Comparison of ENCODE assay signal across 2 cellular contexts in genomic region chr14:35352274-35353233, GRCh38.
TF ChIP-seq lines count a peak whose summit lies in the region.

No MANE protein-coding gene starts in this region.

TF ChIP-seq in IMR-90, 13 proteins besides CTCF, POLR2A, EP300 and RAD21:
- no peak for TF ChIP-seq BHLHE40 (IDR thresholded peaks at IDR 0.05; ENCODE audit: low read depth, low read length)
- TF ChIP-seq USF2 (IDR thresholded peaks at IDR 0.05; ENCODE audit: low read depth, low read length), result no peak
- TF ChIP-seq CEBPB (IDR thresholded peaks at IDR 0.05; ENCODE audit: low read depth, low read length), result no peak
- TF ChIP-seq RCOR1 (IDR thresholded peaks at IDR 0.05; ENCODE audit: insufficient replicate concordance, low read length), result no peak
- TF ChIP-seq NFE2L2 (IDR thresholded peaks at IDR 0.05; ENCODE audit: low read depth, low read length), result no peak
- TF ChIP-seq ELK1 (IDR thresholded peaks at IDR 0.05; ENCODE audit: borderline replicate concordance, low read depth, low read length), result no peak
- no peak for TF ChIP-seq MAFK (IDR thresholded peaks at IDR 0.05; ENCODE audit: low read depth, low read length)
- TF ChIP-seq CHD1 (IDR thresholded peaks at IDR 0.05; ENCODE audit: low read depth, low read length), result no peak
- no peak for TF ChIP-seq RFX5 (IDR thresholded peaks at IDR 0.05; ENCODE audit: low read depth, low read length)
- TF ChIP-seq FOS (IDR thresholded peaks at IDR 0.05; ENCODE audit: low read depth, low read length), result no peak
- TF ChIP-seq MAZ (IDR thresholded peaks at IDR 0.05; ENCODE audit: borderline replicate concordance, low read depth, low read length), result no peak
- no peak for TF ChIP-seq MXI1 (IDR thresholded peaks at IDR 0.05; ENCODE audit: borderline replicate concordance, low read depth, low read length)
- TF ChIP-seq SMC3 (IDR thresholded peaks at IDR 0.05; ENCODE audit: low read depth, low read length), result no peak

TF ChIP-seq in SK-N-SH treated with all-trans-retinoic acid at 6 μM for 48 hours, 23 proteins besides CTCF, POLR2A, EP300 and RAD21:
- TF ChIP-seq ZNF565 (CRISPR knock-in tag; conservative IDR thresholded peaks at IDR 0.05; ENCODE audit: low read depth), result no peak
- TF ChIP-seq CREB5 (CRISPR knock-in tag; IDR thresholded peaks at IDR 0.05; ENCODE audit: low read depth), result no peak
- no peak for TF ChIP-seq OSR1 (CRISPR knock-in tag; IDR thresholded peaks at IDR 0.05)
- TF ChIP-seq CSRNP3 (CRISPR knock-in tag; IDR thresholded peaks at IDR 0.05), result no peak
